Comparison of ENCODE assay signal across 11 cellular contexts in the genomic region with DNA sequence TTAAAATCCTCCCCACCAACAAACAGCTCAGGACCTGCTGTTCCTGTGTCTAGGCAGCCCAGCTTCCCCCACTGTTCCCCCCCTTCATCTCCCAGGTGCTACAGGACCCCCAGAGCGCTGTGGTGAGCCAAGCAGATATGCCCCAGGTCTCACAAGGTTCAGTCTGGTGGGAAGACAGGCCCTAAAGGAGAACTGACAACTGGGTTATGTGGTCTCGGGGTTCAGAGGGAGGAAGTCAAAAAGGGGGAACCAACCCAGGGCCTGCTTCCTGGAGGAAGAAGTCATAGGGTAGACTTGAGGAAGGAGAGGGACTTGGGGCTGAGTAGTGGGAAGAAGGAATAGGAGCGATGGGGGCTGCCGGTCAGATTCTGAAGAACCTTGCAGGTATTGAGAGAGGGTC. TPM values are rescaled to one million over a fixed set of nuclear protein-coding genes. Genes with fewer than 3 reads are reported as not detected.
DNase-seq lines count a peak whose midpoint lies in the region; ATAC-seq and TF ChIP-seq lines count a peak whose summit lies in the region.
"Had no signal": no experiment of that assay in that cellular context is flagged by ENCODE, and none has a peak within 500 bp of the region (broad histone marks: within the 10 kb centered on the region; RNA-seq: fewer than 3 reads in every experiment).

No MANE protein-coding gene starts in this region.

- DNase-seq in GDM1 (lab: John Stamatoyannopoulos, UW) (peak; percentile 50), RWPE1 (ENCODE audit: low spot score) (no peak), fibroblast of the aortic adventitia (ENCODE audit: low read depth) (no peak), foreskin keratinocyte (no peak)
- no peak for DNase-seq in activated T-cell treated with anti-CD3 and anti-CD28 coated beads, Interleukin-2, amount 50 U/mL, for 72 hours
- DNase-seq: left colon; stimulated activated CD8-positive, alpha-beta memory T cell treated with anti-CD3 and anti-CD28 coated beads, Interleukin-4, amount 100 ng/mL, for 48 hours; T-helper 9 cell had no signal

- ATAC-seq in HG03439 (IDR thresholded peaks at IDR 0.05; ENCODE audit: unreplicated experiment) (no peak), GM18909 (IDR thresholded peaks at IDR 0.05; ENCODE audit: poor library complexity, unreplicated experiment) (no peak), foreskin keratinocyte (no peak)
- ATAC-seq in activated T-cell treated with anti-CD3 and anti-CD28 coated beads, Interleukin-2, amount 50 U/mL, for 72 hours (replicated peaks in 1 of 2), result no peak
- ATAC-seq: left colon had no signal

- H3K27me3 ChIP-seq in rectal smooth muscle tissue (ENCODE audit: control insufficient read depth, insufficient read depth, low read length) (peaks cover 3% of the 10 kb centered on the region), foreskin keratinocyte (no peaks in the 10 kb centered on the region)

- no peak overlapping the region for H3K27ac Mint-ChIP-seq in activated T-cell treated with anti-CD3 and anti-CD28 coated beads, Interleukin-2, amount 50 U/mL, for 72 hours

- no peaks in the 10 kb centered on the region for H3K36me3 Mint-ChIP-seq in activated T-cell treated with anti-CD3 and anti-CD28 coated beads, Interleukin-2, amount 50 U/mL, for 72 hours (ENCODE audit: insufficient read depth in 2 of 2)

- peaks cover 26% of the 10 kb centered on the region for H3K4me1 Mint-ChIP-seq in activated T-cell treated with anti-CD3 and anti-CD28 coated beads, Interleukin-2, amount 50 U/mL, for 72 hours (ENCODE audit: low read depth)

- no peak for TF ChIP-seq CTCF in RWPE1 (conservative IDR thresholded peaks at IDR 0.05; ENCODE audit: low read depth)
- no peak for TF ChIP-seq CTCF in fibroblast of the aortic adventitia (IDR thresholded peaks at IDR 0.05; ENCODE audit: insufficient read depth, low read length)
- no peak for TF ChIP-seq CTCF in foreskin keratinocyte (conservative IDR thresholded peaks at IDR 0.05)

- no peak overlapping the region for H3K9ac ChIP-seq in rectal smooth muscle tissue (ENCODE audit: low read length)

- H3K4me1 ChIP-seq in rectal smooth muscle tissue (ENCODE audit: control insufficient read depth, insufficient read depth, low read length), result peaks cover 10% of the 10 kb centered on the region
- H3K4me1 ChIP-seq in foreskin keratinocyte, result peaks cover 16% of the 10 kb centered on the region

- H3K4me3 ChIP-seq in fibroblast of the aortic adventitia (ENCODE audit: low read depth, low read length), result peak overlapping the region; percentile 89
- peak overlapping the region; percentile 76 for H3K4me3 ChIP-seq in rectal smooth muscle tissue (ENCODE audit: low read length)

- H3K4me3 Mint-ChIP-seq in activated T-cell treated with anti-CD3 and anti-CD28 coated beads, Interleukin-2, amount 50 U/mL, for 72 hours, result no peak overlapping the region

- CTCF ChIA-PET in RWPE1 (lab: Yijun Ruan, JAX), result interaction anchor here (0.9 to 2.2 kb wide), 2 partner anchors 10 to 16 kb away, joined by 4 to 7 read pairs; no protein-coding TSS in a partner anchor

- H3K27me3 Mint-ChIP-seq in activated T-cell treated with anti-CD3 and anti-CD28 coated beads, Interleukin-2, amount 50 U/mL, for 72 hours (ENCODE audit: low read depth), result peaks cover 41% of the 10 kb centered on the region

- peak overlapping the region; percentile 84 for H3K27ac ChIP-seq in RWPE1
- H3K27ac ChIP-seq in rectal smooth muscle tissue (ENCODE audit: low read depth, low read length), result peak overlapping the region; percentile 89
- no peak overlapping the region for H3K27ac ChIP-seq in foreskin keratinocyte

- no peaks in the 10 kb centered on the region for H3K36me3 ChIP-seq in rectal smooth muscle tissue (ENCODE audit: control insufficient read depth, insufficient read depth, low read length)

- POLR2A ChIA-PET in RWPE1 (lab: Yijun Ruan, JAX; ENCODE audit: low non-redundant PET), result interaction anchor here (0.6 kb wide), 1 partner anchor 12 kb away, joined by 3 read pairs; no protein-coding TSS in a partner anchor

- no peaks in the 10 kb centered on the region for H3K9me3 Mint-ChIP-seq in activated T-cell treated with anti-CD3 and anti-CD28 coated beads, Interleukin-2, amount 50 U/mL, for 72 hours

RNA-seq across cellular contexts. Expression of a gene that starts 2.6 kb away (rescaled TPM):
- 29.3 and 64.7 TPM in 2 replicates for total RNA-seq in fibroblast of the aortic adventitia (ENCODE audit: low replicate concordance)
- total RNA-seq in foreskin keratinocyte, result 31.6 and 32.0 TPM in 2 replicates
- 29.3 and 29.9 TPM in 2 replicates for polyA plus RNA-seq in foreskin keratinocyte
- total RNA-seq in activated T-cell treated with anti-CD3 and anti-CD28 coated beads, Interleukin-2, amount 50 U/mL, for 72 hours, result 10 to 100 TPM; 34.2 to 54.6 TPM

RNA-seq across cellular contexts. Expression of a gene that starts 31.1 kb away (rescaled TPM):
- total RNA-seq in fibroblast of the aortic adventitia (ENCODE audit: low replicate concordance) (22.1 and 34.3 TPM in 2 replicates), foreskin keratinocyte (37.0 and 42.9 TPM in 2 replicates)
- polyA plus RNA-seq in foreskin keratinocyte, result 17.8 and 22.1 TPM in 2 replicates
- 10 to 100 TPM; 55.5 to 71.1 TPM for total RNA-seq in activated T-cell treated with anti-CD3 and anti-CD28 coated beads, Interleukin-2, amount 50 U/mL, for 72 hours

RNA-seq across cellular contexts. Expression of a gene that starts 47.9 kb away (rescaled TPM):
- total RNA-seq in fibroblast of the aortic adventitia (ENCODE audit: low replicate concordance), result not detected in 2 replicates
- total RNA-seq in foreskin keratinocyte, result not detected in 2 replicates
- polyA plus RNA-seq in foreskin keratinocyte, result not detected in 2 replicates
- not detected for total RNA-seq in activated T-cell treated with anti-CD3 and anti-CD28 coated beads, Interleukin-2, amount 50 U/mL, for 72 hours
- total RNA-seq: left colon had no signal

RNA-seq across cellular contexts. Expression of a gene that starts 50.3 kb away (rescaled TPM):
- 47.8 and 114 TPM in 2 replicates for total RNA-seq in fibroblast of the aortic adventitia (ENCODE audit: low replicate concordance)
- total RNA-seq in foreskin keratinocyte, result 97.7 and 102 TPM in 2 replicates
- polyA plus RNA-seq in foreskin keratinocyte, result 114 and 119 TPM in 2 replicates
- 10 to 100 TPM; 27.9 to 28.1 TPM for total RNA-seq in activated T-cell treated with anti-CD3 and anti-CD28 coated beads, Interleukin-2, amount 50 U/mL, for 72 hours
